Comparison of ENCODE assay signal across 10 cellular contexts in genomic region chr22:29605236-29605850, GRCh38. TPM values are rescaled to one million over a fixed set of nuclear protein-coding genes. Genes with fewer than 3 reads are reported as not detected.
DNase-seq lines count a peak whose midpoint lies in the region; ATAC-seq and TF ChIP-seq lines count a peak whose summit lies in the region.
"Had no signal": no experiment of that assay in that cellular context is flagged by ENCODE, and none has a peak within 500 bp of the region (broad histone marks: within the 10 kb centered on the region; RNA-seq: fewer than 3 reads in every experiment).

No MANE protein-coding gene starts in this region.

- DNase-seq in MM.1S (no peak), brain microvascular endothelial cell (no peak), osteocyte (ENCODE audit: extremely low spot score, unreplicated experiment) (no peak), NCI-H1105 treated with DMSO at 0.1 percent for 48 hours (lab: John Stamatoyannopoulos, UW) (no peak), RPMI8226 (no peak)
- DNase-seq: NCI-H2081 treated with DMSO at 0.1 percent for 48 hours, pancreas had no signal

- no peak overlapping the region for H3K27ac ChIP-seq in DOHH2 (ENCODE audit: low read depth, low read length)
- no peak overlapping the region for H3K27ac ChIP-seq in MM.1S (ENCODE audit: low read length)
- H3K27ac ChIP-seq in brain microvascular endothelial cell, result no peak overlapping the region
- H3K27ac ChIP-seq: pancreas, SK-N-MC had no signal

- H3K4me3 Mint-ChIP-seq in osteocyte (ENCODE audit: unreplicated experiment), result peak overlapping the region; percentile 86

- H3K4me1 ChIP-seq in DOHH2 (ENCODE audit: control insufficient read depth, low read length) (peaks cover 9% of the 10 kb centered on the region), MM.1S (ENCODE audit: low read length) (no peaks in the 10 kb centered on the region)

- H3F3A ChIP-seq in DOHH2 (ENCODE audit: control insufficient read depth, insufficient read depth) (no peaks in the 10 kb centered on the region), MM.1S (ENCODE audit: insufficient read depth, low read length) (peaks cover 3% of the 10 kb centered on the region; the same call in 1 of the 2 replicates)

- H3K27me3 Mint-ChIP-seq in osteocyte (ENCODE audit: unreplicated experiment), result no peaks in the 10 kb centered on the region

- H3K27ac Mint-ChIP-seq in osteocyte (ENCODE audit: unreplicated experiment), result no peak overlapping the region

- no peaks in the 10 kb centered on the region for H3K9me3 Mint-ChIP-seq in osteocyte (ENCODE audit: unreplicated experiment)

- in situ Hi-C loops in brain microvascular endothelial cell (cut with HindIII; ENCODE audit: low pct_ligation_motif_present, low sequenced_read_pairs), result no loop called here

- H4K20me1 ChIP-seq in DOHH2 (ENCODE audit: control insufficient read depth, insufficient read depth, low read depth, low read length), result no peaks in the 10 kb centered on the region
- no peaks in the 10 kb centered on the region for H4K20me1 ChIP-seq in MM.1S (ENCODE audit: insufficient read depth, low read length)

- TF ChIP-seq CTCF in DOHH2 (IDR thresholded peaks at IDR 0.05; ENCODE audit: low read depth, low read length, poor library complexity, severe bottlenecking) (no peak), MM.1S (IDR thresholded peaks at IDR 0.05; ENCODE audit: low read length) (no peak), brain microvascular endothelial cell (IDR thresholded peaks at IDR 0.05; ENCODE audit: low read depth, low read length, missing control alignments) (no peak), osteocyte (IDR thresholded peaks at IDR 0.05) (no peak)

- no peaks in the 10 kb centered on the region for H3K27me3 ChIP-seq in DOHH2 (ENCODE audit: control insufficient read depth, low read length)
- no peaks in the 10 kb centered on the region for H3K27me3 ChIP-seq in MM.1S (replicated peaks; ENCODE audit: insufficient read depth, low read length)
- H3K27me3 ChIP-seq in brain microvascular endothelial cell (replicated peaks), result no peaks in the 10 kb centered on the region
- H3K27me3 ChIP-seq: pancreas had no signal

- no peak overlapping the region for H2AFZ ChIP-seq in MM.1S (ENCODE audit: low read length)

- peak overlapping the region; percentile 65 for H3K4me2 ChIP-seq in DOHH2 (ENCODE audit: low read length)
- peak overlapping the region; percentile 86; the same call in 1 of the 2 replicates for H3K4me2 ChIP-seq in MM.1S (ENCODE audit: low read depth, low read length)

- peaks cover 3% of the 10 kb centered on the region; the same call in 1 of the 2 replicates for H3K9me3 ChIP-seq in DOHH2 (ENCODE audit: control insufficient read depth, insufficient read depth, low read length)
- H3K9me3 ChIP-seq in MM.1S (replicated peaks; ENCODE audit: insufficient read depth, low read length), result no peaks in the 10 kb centered on the region
- H3K9me3 ChIP-seq: pancreas had no signal

- no peak overlapping the region for H3K9ac ChIP-seq in MM.1S (ENCODE audit: low read length)

- H3K36me3 ChIP-seq in DOHH2 (ENCODE audit: control insufficient read depth, low read length), result peaks cover 33% of the 10 kb centered on the region
- no peaks in the 10 kb centered on the region for H3K36me3 ChIP-seq in MM.1S (replicated peaks; ENCODE audit: insufficient read depth, low read length)
- peaks cover 3% of the 10 kb centered on the region for H3K36me3 ChIP-seq in brain microvascular endothelial cell (replicated peaks)
- H3K36me3 ChIP-seq: pancreas had no signal

- ATAC-seq in GM19023 (IDR thresholded peaks at IDR 0.05; ENCODE audit: unreplicated experiment), result no peak
- ATAC-seq: pancreas had no signal

- peaks cover 5% of the 10 kb centered on the region for H3K36me3 Mint-ChIP-seq in osteocyte (ENCODE audit: unreplicated experiment)

- H3K9me2 ChIP-seq in DOHH2 (replicated peaks; ENCODE audit: control insufficient read depth, low read length) (no peaks in the 10 kb centered on the region), MM.1S (replicated peaks; ENCODE audit: insufficient read depth, low read length) (no peaks in the 10 kb centered on the region)

- H3K79me2 ChIP-seq in DOHH2 (ENCODE audit: control insufficient read depth, low read length) (peaks cover 66% of the 10 kb centered on the region), MM.1S (ENCODE audit: low read length) (peaks cover 62% of the 10 kb centered on the region)

- peaks cover 41% of the 10 kb centered on the region for H3K4me1 Mint-ChIP-seq in osteocyte (ENCODE audit: unreplicated experiment)

- H3K4me3 ChIP-seq in DOHH2 (ENCODE audit: low read length) (peak overlapping the region; percentile 95), MM.1S (ENCODE audit: low read length) (no peak overlapping the region), brain microvascular endothelial cell (ENCODE audit: low read depth, low read length) (peak overlapping the region; percentile 78)

RNA-seq across cellular contexts. Expression of gene NF2, which starts 1.9 kb away (rescaled TPM):
- total RNA-seq in osteocyte, result 67.9 and 71.0 TPM in 2 replicates

RNA-seq across cellular contexts. Expression of gene NIPSNAP1, which starts 24.4 kb away (rescaled TPM):
- total RNA-seq in osteocyte, result 47.3 and 49.3 TPM in 2 replicates

RNA-seq across cellular contexts. Expression of gene THOC5, which starts 51.8 kb away (rescaled TPM):
- total RNA-seq in osteocyte, result 57.4 and 60.0 TPM in 2 replicates
